Comparison of ENCODE assay signal across 1 cellular context in genomic region chr11:89220684-89221339, GRCh38.
TF ChIP-seq lines count a peak whose summit lies in the region.

No MANE protein-coding gene starts in this region.

TF ChIP-seq in GM23338, 12 proteins besides CTCF, POLR2A, EP300 and RAD21 (continued from another document):
- TF ChIP-seq EZH2phosphoT487 (IDR thresholded peaks at IDR 0.05; ENCODE audit: unreplicated experiment), result no peak
- no peak for TF ChIP-seq JUNB (IDR thresholded peaks at IDR 0.05; ENCODE audit: unreplicated experiment)
- TF ChIP-seq NANOG (IDR thresholded peaks at IDR 0.05; ENCODE audit: borderline replicate concordance), result no peak
- no peak for TF ChIP-seq REST (IDR thresholded peaks at IDR 0.05; ENCODE audit: unreplicated experiment)
